In genomic region chr13:60402022-60402421, GRCh38 we compare ENCODE assay signal across 20 cellular contexts. TPM values are rescaled to one million over a fixed set of nuclear protein-coding genes. Genes with fewer than 3 reads are reported as not detected.
DNase-seq lines count a peak whose midpoint lies in the region; TF ChIP-seq lines count a peak whose summit lies in the region.
"Had no signal": no experiment of that assay in that cellular context is flagged by ENCODE, and none has a peak within 500 bp of the region (broad histone marks: within the 10 kb centered on the region; RNA-seq: fewer than 3 reads in every experiment).

No MANE protein-coding gene starts in this region.

- peaks cover 18% of the 10 kb centered on the region for H3K4me1 Mint-ChIP-seq in MCF 10A (ENCODE audit: insufficient read depth, unreplicated experiment)
- H3K4me1 Mint-ChIP-seq in type B pancreatic cell (ENCODE audit: unreplicated experiment), result peaks cover 30% of the 10 kb centered on the region

- no peaks in the 10 kb centered on the region for H3K4me1 ChIP-seq in breast epithelium

- no peak overlapping the region for H3K4me3 ChIP-seq in breast epithelium
- H3K4me3 ChIP-seq: cardiac muscle cell, coronary artery had no signal

- CTCF ChIA-PET in MCF 10A (lab: Yijun Ruan, JAX) (interaction anchor here (0.9 to 1.0 kb wide), 2 partner anchors 27 to 29 kb away, joined by 3 to 5 read pairs; no protein-coding TSS in a partner anchor), RWPE1 (lab: Yijun Ruan, JAX) (no interaction called here)

- DNase-seq in MCF 10A (ENCODE audit: unreplicated experiment) (peak; percentile 6), breast epithelium (ENCODE audit: low spot score in 2 of 2) (no peak), RWPE1 (ENCODE audit: low spot score) (peak; percentile 12), glomerular visceral epithelial cell (ENCODE audit: extremely low spot score) (peak; percentile 17), type B pancreatic cell (ENCODE audit: extremely low spot score, unreplicated experiment) (no peak), SIG-M5 (lab: John Stamatoyannopoulos, UW) (no peak), iPS-NIHi7 (ENCODE audit: extremely low spot score) (no peak), nucleus accumbens (lab: John Stamatoyannopoulos, UW) (no peak)
- DNase-seq: activated naive CD4-positive, alpha-beta T cell treated with anti-CD3 and anti-CD28 coated beads, Interleukin-2, amount 50 U/mL, for 16 hours; amygdala; naive B cell; NCI-H1436; NCI-H2107; NCI-H526 had no signal

- no peaks in the 10 kb centered on the region for H3K9me3 ChIP-seq in breast epithelium

- no peaks in the 10 kb centered on the region for H3K27me3 ChIP-seq in breast epithelium
- H3K27me3 ChIP-seq: cardiac muscle cell had no signal

- H3K36me3 Mint-ChIP-seq in MCF 10A (ENCODE audit: insufficient read depth, unreplicated experiment) (no peaks in the 10 kb centered on the region), type B pancreatic cell (peaks cover 7% of the 10 kb centered on the region)

- TF ChIP-seq CTCF in MCF 10A (IDR thresholded peaks at IDR 0.05; ENCODE audit: unreplicated experiment) (no peak), breast epithelium (IDR thresholded peaks at IDR 0.05) (no peak), RWPE1 (conservative IDR thresholded peaks at IDR 0.05; ENCODE audit: low read depth) (no peak), type B pancreatic cell (conservative IDR thresholded peaks at IDR 0.05) (no peak)

- BruUV-seq in MCF 10A (replicated peaks; lab: Mats Ljungman, UMichigan), result no TSS peak

- H3K36me3 ChIP-seq in breast epithelium, result no peaks in the 10 kb centered on the region
- H3K36me3 ChIP-seq: cardiac muscle cell had no signal

- H3K27ac ChIP-seq in breast epithelium, result no peak overlapping the region
- H3K27ac ChIP-seq in RWPE1, result no peak overlapping the region
- H3K27ac ChIP-seq: cardiac muscle cell, coronary artery had no signal

- TF ChIP-seq POLR2A in breast epithelium (IDR thresholded peaks at IDR 0.05), result no peak

- H3K27me3 Mint-ChIP-seq in MCF 10A (ENCODE audit: insufficient read depth, unreplicated experiment) (no peaks in the 10 kb centered on the region), type B pancreatic cell (no peaks in the 10 kb centered on the region)
- H3K27me3 Mint-ChIP-seq: B cell; naive B cell; stimulated activated memory B cell treated with anti-CD40 and anti-IgM and Interleukin-4, amounts not matched to agents 10 μg/mL and 1 μg/mL and 100 μg/mL, for 72 hours had no signal

- H3K9me3 Mint-ChIP-seq in MCF 10A (ENCODE audit: unreplicated experiment) (no peaks in the 10 kb centered on the region), type B pancreatic cell (no peaks in the 10 kb centered on the region)
- H3K9me3 Mint-ChIP-seq: activated T-helper 1 cell treated with anti-CD3 and anti-CD28 coated beads, Interleukin-12 subunit alpha, Interleukin-12 subunit beta, Interleukin-2, Interleukin-4 antibody, amounts not matched to agents 30 ng/mL and 10 ng/mL and 1 ng/mL, durations not matched to agents 14 hours and 24 hours and 36 hours; stimulated activated memory B cell treated with anti-CD40 and anti-IgM and Interleukin-4, amounts not matched to agents 10 μg/mL and 1 μg/mL and 100 μg/mL, for 72 hours had no signal

- POLR2A ChIA-PET in MCF 10A (lab: Yijun Ruan, JAX), result no interaction called here
- POLR2A ChIA-PET in RWPE1 (lab: Yijun Ruan, JAX; ENCODE audit: low non-redundant PET), result no interaction called here

- intact Hi-C loops in MCF 10A (cut with micrococcal nuclease), result no loop called here
- intact Hi-C loops in breast epithelium (cut with DNase I; ENCODE audit: low total_unique reads), result no loop called here

- H3K4me3 Mint-ChIP-seq in MCF 10A (ENCODE audit: unreplicated experiment) (no peak overlapping the region), type B pancreatic cell (no peak overlapping the region)
- H3K4me3 Mint-ChIP-seq: activated T-helper 1 cell treated with anti-CD3 and anti-CD28 coated beads, Interleukin-12 subunit alpha, Interleukin-12 subunit beta, Interleukin-2, Interleukin-4 antibody, amounts not matched to agents 30 ng/mL and 10 ng/mL and 1 ng/mL, durations not matched to agents 14 hours and 24 hours and 36 hours; B cell; naive B cell; stimulated activated memory B cell treated with anti-CD40 and anti-IgM and Interleukin-4, amounts not matched to agents 10 μg/mL and 1 μg/mL and 100 μg/mL, for 72 hours; WTC11 had no signal

- H3K27ac Mint-ChIP-seq in MCF 10A (ENCODE audit: low read depth, unreplicated experiment), result no peak overlapping the region
- peak overlapping the region; percentile 71 for H3K27ac Mint-ChIP-seq in type B pancreatic cell
- H3K27ac Mint-ChIP-seq: activated T-helper 1 cell treated with anti-CD3 and anti-CD28 coated beads, Interleukin-12 subunit alpha, Interleukin-12 subunit beta, Interleukin-2, Interleukin-4 antibody, amounts not matched to agents 30 ng/mL and 10 ng/mL and 1 ng/mL, durations not matched to agents 14 hours and 24 hours and 36 hours; B cell; stimulated activated memory B cell treated with anti-CD40 and anti-IgM and Interleukin-4, amounts not matched to agents 10 μg/mL and 1 μg/mL and 100 μg/mL, for 72 hours; WTC11 had no signal

RNA-seq across cellular contexts. Expression of gene TDRD3, which starts 5.0 kb away (rescaled TPM):
- total RNA-seq in MCF 10A (2022), result 13.6 and 21.4 TPM in 2 replicates
- total RNA-seq in breast epithelium, result 10 to 100 TPM; 30.6 to 52.1 (median 32.1) TPM
- total RNA-seq in type B pancreatic cell (ENCODE audit: low replicate concordance), result 14.8 and 30.1 TPM in 2 replicates

Comparison
In these comparisons a context has a peak if more than half of its experiments do, and no peak if none do; other contexts are left out.
1. DNase-seq: peak in MCF 10A (single experiment), RWPE1 (single experiment) and glomerular visceral epithelial cell (single experiment); none in breast epithelium (0 of 2), type B pancreatic cell (single experiment), SIG-M5 (single experiment), iPS-NIHi7 (single experiment) and nucleus accumbens (0 of 56).